Comparison of ENCODE assay signal across 1 cellular context in genomic region chr11:75107187-75107586, GRCh38.
TF ChIP-seq lines count a peak whose summit lies in the region.

No MANE protein-coding gene starts in this region.

TF ChIP-seq in WTC11, 78 proteins besides CTCF, POLR2A, EP300 and RAD21 (continued from another document):
- no peak for TF ChIP-seq MYBL2 (CRISPR knock-in tag; IDR thresholded peaks at IDR 0.05)
- TF ChIP-seq ATF6 (CRISPR knock-in tag; IDR thresholded peaks at IDR 0.05): no peak
- no peak for TF ChIP-seq USF2 (CRISPR knock-in tag; IDR thresholded peaks at IDR 0.05)
- TF ChIP-seq, protein P1, sequence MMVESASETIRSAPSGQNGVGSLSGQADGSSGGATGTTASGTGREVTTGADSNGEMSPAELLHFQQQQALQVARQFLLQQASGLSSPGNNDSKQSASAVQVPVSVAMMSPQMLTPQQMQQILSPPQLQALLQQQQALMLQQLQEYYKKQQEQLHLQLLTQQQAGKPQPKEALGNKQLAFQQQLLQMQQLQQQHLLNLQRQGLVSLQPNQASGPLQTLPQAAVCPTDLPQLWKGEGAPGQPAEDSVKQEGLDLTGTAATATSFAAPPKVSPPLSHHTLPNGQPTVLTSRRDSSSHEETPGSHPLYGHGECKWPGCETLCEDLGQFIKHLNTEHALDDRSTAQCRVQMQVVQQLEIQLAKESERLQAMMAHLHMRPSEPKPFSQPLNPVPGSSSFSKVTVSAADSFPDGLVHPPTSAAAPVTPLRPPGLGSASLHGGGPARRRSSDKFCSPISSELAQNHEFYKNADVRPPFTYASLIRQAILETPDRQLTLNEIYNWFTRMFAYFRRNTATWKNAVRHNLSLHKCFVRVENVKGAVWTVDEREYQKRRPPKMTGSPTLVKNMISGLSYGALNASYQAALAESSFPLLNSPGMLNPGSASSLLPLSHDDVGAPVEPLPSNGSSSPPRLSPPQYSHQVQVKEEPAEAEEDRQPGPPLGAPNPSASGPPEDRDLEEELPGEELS (CRISPR knock-in tag; IDR thresholded peaks at IDR 0.05): no peak
- no peak for TF ChIP-seq ELF4 (CRISPR knock-in tag; IDR thresholded peaks at IDR 0.05; ENCODE audit: low read depth)
- no peak for TF ChIP-seq E2F4 (CRISPR knock-in tag; IDR thresholded peaks at IDR 0.05; ENCODE audit: borderline replicate concordance, low read depth)
- no peak for TF ChIP-seq CBFB (CRISPR knock-in tag; IDR thresholded peaks at IDR 0.05; ENCODE audit: low read depth)
TF ChIP-seq in WTC11: peak in this region for 0.
